ENCODE assay signal across 1 cellular context in genomic region chr4:88809561-88810219, GRCh38.
TF ChIP-seq lines count a peak whose summit lies in the region.

No MANE protein-coding gene starts in this region.

TF ChIP-seq in HepG2, 621 proteins besides CTCF, POLR2A, EP300 and RAD21 (continued from another document and continues in another):
- TF ChIP-seq PRDM15 (CRISPR knock-in tag; IDR thresholded peaks at IDR 0.05) (no peak), PAF1 (CRISPR knock-in tag; IDR thresholded peaks at IDR 0.05) (no peak), ZNF468 (CRISPR knock-in tag; IDR thresholded peaks at IDR 0.05) (no peak), ZFP36 (IDR thresholded peaks at IDR 0.05; ENCODE audit: borderline replicate concordance, low read depth, low read length, partially characterized antibody) (no peak), ZNF510 (CRISPR knock-in tag; IDR thresholded peaks at IDR 0.05; ENCODE audit: low read depth) (no peak), NFIC (IDR thresholded peaks at IDR 0.05; ENCODE audit: low read length) (peak; percentile 32; the same call in 1 of the 2 replicates), TRAFD1 (CRISPR knock-in tag; IDR thresholded peaks at IDR 0.05; ENCODE audit: borderline replicate concordance) (no peak), MAFF (IDR thresholded peaks at IDR 0.05; ENCODE audit: low read depth, low read length) (no peak), GFI1 (CRISPR knock-in tag; IDR thresholded peaks at IDR 0.05; ENCODE audit: borderline replicate concordance) (no peak), ZNF672 (CRISPR knock-in tag; IDR thresholded peaks at IDR 0.05) (no peak), ZNF333 (CRISPR knock-in tag; IDR thresholded peaks at IDR 0.05; ENCODE audit: borderline replicate concordance) (no peak), HNF4A (CRISPR knock-in tag; IDR thresholded peaks at IDR 0.05) (peak; percentile 74), RARA (CRISPR knock-in tag; IDR thresholded peaks at IDR 0.05) (peak; percentile 68), ZFP36L1 (CRISPR knock-in tag; IDR thresholded peaks at IDR 0.05) (no peak), ASH2L (IDR thresholded peaks at IDR 0.05; ENCODE audit: insufficient read length, low read depth, low read length) (peak; percentile 50), HOMEZ (CRISPR knock-in tag; IDR thresholded peaks at IDR 0.05; ENCODE audit: low read depth) (peak; percentile 81; the same call in 1 of the 2 replicates), HNRNPH1 (optimal IDR thresholded peaks at IDR 0.05; ENCODE audit: low read depth, low read length) (no peak), PPARG (CRISPR knock-in tag; conservative IDR thresholded peaks at IDR 0.05) (peak; percentile 88), SSRP1 (CRISPR knock-in tag; IDR thresholded peaks at IDR 0.05) (no peak), ZNF639 (CRISPR knock-in tag; conservative IDR thresholded peaks at IDR 0.05) (no peak), ZFAT (CRISPR knock-in tag; conservative IDR thresholded peaks at IDR 0.05) (no peak), NR2F2 (IDR thresholded peaks at IDR 0.05; ENCODE audit: borderline replicate concordance, low read depth) (peak; percentile 52; the same call in 1 of the 2 replicates), HNF4G (IDR thresholded peaks at IDR 0.05; ENCODE audit: borderline replicate concordance, low read depth, low read length) (peak; percentile 55), HNF4G (CRISPR knock-in tag; IDR thresholded peaks at IDR 0.05; ENCODE audit: borderline replicate concordance, low read depth) (no peak), YEATS4 (CRISPR knock-in tag; IDR thresholded peaks at IDR 0.05; ENCODE audit: borderline replicate concordance) (0 out of 2 replicates have a peak, but pooled peaks have one; percentile 27), SRF (IDR thresholded peaks at IDR 0.05; ENCODE audit: low read depth, low read length) (no peak), ZMYM4 (CRISPR knock-in tag; IDR thresholded peaks at IDR 0.05) (no peak), ISL2 (CRISPR knock-in tag; IDR thresholded peaks at IDR 0.05) (0 out of 2 replicates have a peak, but pooled peaks have one; percentile 18), FOXP1 (IDR thresholded peaks at IDR 0.05) (no peak), FOXP1 (CRISPR knock-in tag; IDR thresholded peaks at IDR 0.05) (peak; percentile 73), AHDC1 (CRISPR knock-in tag; IDR thresholded peaks at IDR 0.05; ENCODE audit: borderline replicate concordance) (peak; percentile 64; the same call in 1 of the 2 replicates), NR2F1 (CRISPR knock-in tag; IDR thresholded peaks at IDR 0.05) (peak in 1 of 2 experiments; percentile 54; a peak in 1 of 4 replicates), ZNF441 (CRISPR knock-in tag; IDR thresholded peaks at IDR 0.05; ENCODE audit: borderline replicate concordance) (no peak), ZNF414 (CRISPR knock-in tag; IDR thresholded peaks at IDR 0.05) (no peak), NCOA2 (CRISPR knock-in tag; IDR thresholded peaks at IDR 0.05) (peak; percentile 37; the same call in 1 of the 2 replicates), ZNF564 (CRISPR knock-in tag; IDR thresholded peaks at IDR 0.05) (no peak), MAFK (conservative IDR thresholded peaks at IDR 0.05 in 1 of 2, IDR thresholded peaks at IDR 0.05 in 1 of 2; ENCODE audit: low read length in 2 of 2) (no peak), PAXIP1 (CRISPR knock-in tag; conservative IDR thresholded peaks at IDR 0.05) (peak; percentile 88), ZNF362 (CRISPR knock-in tag; IDR thresholded peaks at IDR 0.05; ENCODE audit: borderline replicate concordance) (peak; percentile 49; the same call in 1 of the 2 replicates), SOX6 (IDR thresholded peaks at IDR 0.05) (no peak), SOX6 (CRISPR knock-in tag; IDR thresholded peaks at IDR 0.05) (peak; percentile 60; the same call in 1 of the 2 replicates), FOXJ3 (CRISPR knock-in tag; IDR thresholded peaks at IDR 0.05; ENCODE audit: borderline replicate concordance) (peak; percentile 77; the same call in 1 of the 2 replicates), BCL6 (CRISPR knock-in tag; IDR thresholded peaks at IDR 0.05) (peak; percentile 55; the same call in 1 of the 2 replicates), NR2F6 (IDR thresholded peaks at IDR 0.05) (peak; percentile 52; the same call in 1 of the 2 replicates), NR2F6 (CRISPR knock-in tag; IDR thresholded peaks at IDR 0.05) (no peak), FOXA3 (CRISPR knock-in tag; IDR thresholded peaks at IDR 0.05) (peak; percentile 41; the same call in 1 of the 2 replicates), SOX5 (CRISPR knock-in tag; IDR thresholded peaks at IDR 0.05; ENCODE audit: borderline replicate concordance) (peak; percentile 28; the same call in 1 of the 2 replicates)
